ENCODE assay signal across 1 cellular context in genomic region chr3:29382845-29383244, GRCh38.
TF ChIP-seq lines count a peak whose summit lies in the region.

No MANE protein-coding gene starts in this region.

TF ChIP-seq in GM23338, 12 proteins besides CTCF, POLR2A, EP300 and RAD21 (continued from another document):
- no peak for TF ChIP-seq ZNF462 (CRISPR knock-in tag; IDR thresholded peaks at IDR 0.05)
- TF ChIP-seq EZH2 (IDR thresholded peaks at IDR 0.05; ENCODE audit: low read depth, unreplicated experiment), result no peak
- TF ChIP-seq JUNB (IDR thresholded peaks at IDR 0.05; ENCODE audit: unreplicated experiment), result no peak
- no peak for TF ChIP-seq POLR2AphosphoS5 (IDR thresholded peaks at IDR 0.05; ENCODE audit: low read depth)
- TF ChIP-seq STAT1 (IDR thresholded peaks at IDR 0.05; ENCODE audit: unreplicated experiment), result no peak
